In genomic region chr1:213244664-213245091, GRCh38 we compare ENCODE assay signal across 8 cellular contexts.
A peak's percentile ranks its signal among the peaks of the same experiment; 100 is the strongest.
DNase-seq lines count a peak whose midpoint lies in the region; ATAC-seq and TF ChIP-seq lines count a peak whose summit lies in the region.

No MANE protein-coding gene starts in this region.

- no peak overlapping the region for H3K27ac ChIP-seq in colonic mucosa

- peak; percentile 53 for ATAC-seq in GM18907 (IDR thresholded peaks at IDR 0.05; ENCODE audit: unreplicated experiment)
- no peak for ATAC-seq in HG03280 (IDR thresholded peaks at IDR 0.05; ENCODE audit: unreplicated experiment)
- ATAC-seq in T-helper 17 cell = no peak

- no peak overlapping the region for H3K4me3 Mint-ChIP-seq in T-helper 17 cell

- H3K27me3 ChIP-seq in NT2/D1 (ENCODE audit: insufficient read depth, insufficient read length) = no peaks in the 10 kb centered on the region
- no peaks in the 10 kb centered on the region for H3K27me3 ChIP-seq in colonic mucosa

- no peaks in the 10 kb centered on the region for H3K4me1 Mint-ChIP-seq in T-helper 17 cell

- no peak overlapping the region for H3K9ac ChIP-seq in NT2/D1 (ENCODE audit: insufficient read length, low read depth)
- H3K9ac ChIP-seq in colonic mucosa (ENCODE audit: low read depth in 2 of 2, low read length in 2 of 2) = no peak overlapping the region

- H3K9me3 ChIP-seq in NT2/D1 (ENCODE audit: insufficient read depth, low read length) = no peaks in the 10 kb centered on the region
- H3K9me3 ChIP-seq in colonic mucosa = no peaks in the 10 kb centered on the region
- no peaks in the 10 kb centered on the region for H3K9me3 ChIP-seq in T-helper 17 cell (ENCODE audit: control insufficient read depth, low read length, poor library complexity, severe bottlenecking)

- H3K4me1 ChIP-seq in NT2/D1 (ENCODE audit: insufficient read depth, insufficient read length) (no peaks in the 10 kb centered on the region), colonic mucosa (no peaks in the 10 kb centered on the region)

- TF ChIP-seq CTCF in colonic mucosa (IDR thresholded peaks at IDR 0.05) = peak; percentile 65

- no peaks in the 10 kb centered on the region for H3K27me3 Mint-ChIP-seq in T-helper 17 cell

- intact Hi-C loops in colonic mucosa (cut with DNase I) = loop anchor here (5.0 to 10.0 kb wide), 2 partner anchors 120 to 878 kb away; no protein-coding TSS in a partner anchor

- H3K36me3 Mint-ChIP-seq in T-helper 17 cell (ENCODE audit: low read depth) = peaks cover 5% of the 10 kb centered on the region

- DNase-seq in COR-L47 (lab: John Stamatoyannopoulos, UW) = peak; percentile 49
- peak; percentile 21 for DNase-seq in HuH-7 (ENCODE audit: low spot score)
- peak; percentile 68 for DNase-seq in NT2/D1 (ENCODE audit: low read depth, low spot score)
- DNase-seq in colonic mucosa = peak; percentile 22
- peak; percentile 49 for DNase-seq in midbrain (lab: John Stamatoyannopoulos, UW)
- DNase-seq in T-helper 17 cell = no peak

- H3K27ac Mint-ChIP-seq in T-helper 17 cell = no peak overlapping the region

- peaks cover 10% of the 10 kb centered on the region for H3K36me3 ChIP-seq in NT2/D1 (ENCODE audit: insufficient read depth, insufficient read length, low read length)
- no peaks in the 10 kb centered on the region for H3K36me3 ChIP-seq in colonic mucosa

- H3K4me3 ChIP-seq in NT2/D1 (ENCODE audit: insufficient read length, low read depth) (no peak overlapping the region), colonic mucosa (no peak overlapping the region)

Comparison
In these comparisons a context has a peak if more than half of its experiments do, and no peak if none do; other contexts are left out.
1. DNase-seq: peak in COR-L47 (single experiment), HuH-7 (single experiment), NT2/D1 (single experiment), colonic mucosa (single experiment) and midbrain (single experiment); none in T-helper 17 cell (0 of 3).